17 cellular contexts compared by ENCODE assay signal in genomic region chr6:144162977-144163376, GRCh38. TPM values are rescaled to one million over a fixed set of nuclear protein-coding genes. Genes with fewer than 3 reads are reported as not detected.
A peak's percentile ranks its signal among the peaks of the same experiment; 100 is the strongest.
DNase-seq lines count a peak whose midpoint lies in the region; ATAC-seq, FAIRE-seq and TF ChIP-seq lines count a peak whose summit lies in the region.
"Had no signal": no experiment of that assay in that cellular context is flagged by ENCODE, and none has a peak within 500 bp of the region (broad histone marks: within the 10 kb centered on the region; RNA-seq: fewer than 3 reads in every experiment).

No MANE protein-coding gene starts in this region.

- H3K9me3 ChIP-seq in HepG2 (ENCODE audit: low read length): no peaks in the 10 kb centered on the region
- no peaks in the 10 kb centered on the region for H3K9me3 ChIP-seq in mammary epithelial cell (replicated peaks; ENCODE audit: insufficient read depth, low read length)

- dilution Hi-C loops in mammary epithelial cell (cut with HindIII; ENCODE audit: low sequenced_read_pairs): no loop called here

- H3K36me3 ChIP-seq in HepG2 (replicated peaks in 1 of 2; ENCODE audit: control insufficient read depth in 1 of 2, insufficient read depth in 2 of 2, low read length in 2 of 2) (no peaks in the 10 kb centered on the region), mammary epithelial cell (ENCODE audit: insufficient read depth, low read length) (no peaks in the 10 kb centered on the region)

- whole genome bisulfite sequencing in HepG2 (ENCODE audit: low lambda C conversion rate): 72% methylated on average over 7 of the region's 7 CpGs
- WGBS in mammary epithelial cell (ENCODE audit: low coverage, missing lambda C conversion rate): 95% methylated on average over 7 of the region's 7 CpGs

- peak; percentile 92 for ATAC-seq in GM18868 (IDR thresholded peaks at IDR 0.05; ENCODE audit: unreplicated experiment)
- peak; percentile 57 for ATAC-seq in HG02588 (IDR thresholded peaks at IDR 0.05; ENCODE audit: unreplicated experiment)
- peak; percentile 73 for ATAC-seq in HG03571 (IDR thresholded peaks at IDR 0.05; ENCODE audit: unreplicated experiment)
- ATAC-seq in HepG2: no peak
- ATAC-seq: stimulated activated effector memory CD8-positive, alpha-beta T cell treated with anti-CD3 and anti-CD28 coated beads, Interleukin-12 subunit alpha, Interleukin-12 subunit beta, amount 100 ng/mL, for 72 hours had no signal

- no peaks in the 10 kb centered on the region for H3K27me3 ChIP-seq in HepG2 (ENCODE audit: control insufficient read depth in 1 of 2, insufficient read depth in 2 of 2, low read length in 2 of 2)
- no peaks in the 10 kb centered on the region for H3K27me3 ChIP-seq in mammary epithelial cell (ENCODE audit: insufficient read depth, low read length)

- H3K4me1 ChIP-seq in HepG2 (ENCODE audit: insufficient read depth, low read length): no peaks in the 10 kb centered on the region
- peaks cover 3% of the 10 kb centered on the region for H3K4me1 ChIP-seq in mammary epithelial cell (ENCODE audit: insufficient read depth, low read length)

- TF ChIP-seq EP300 in HepG2 (IDR thresholded peaks at IDR 0.05; ENCODE audit: low read depth in 2 of 2, low read length in 2 of 2) (no peak), HepG2 (CRISPR knock-in tag; IDR thresholded peaks at IDR 0.05; ENCODE audit: borderline replicate concordance) (no peak)

- no peak for TF ChIP-seq POLR2A in HepG2 (IDR thresholded peaks at IDR 0.05; ENCODE audit: insufficient read depth in 1 of 2, low read depth in 2 of 2, low read length in 2 of 2)

- H3K4me3 ChIP-seq in HepG2 (replicated peaks in 1 of 3; ENCODE audit: insufficient read depth in 1 of 3, low read depth in 2 of 3, low read length in 3 of 3): no peak overlapping the region
- no peak overlapping the region for H3K4me3 ChIP-seq in mammary epithelial cell (replicated peaks in 1 of 3; ENCODE audit: insufficient read depth in 1 of 3, low read depth in 2 of 3, low read length in 3 of 3)
- H3K4me3 ChIP-seq: coronary artery, skin epidermis had no signal

- H3K4me2 ChIP-seq in HepG2 (ENCODE audit: low read depth, low read length) (no peak overlapping the region), mammary epithelial cell (ENCODE audit: insufficient read depth, low read depth, low read length) (no peak overlapping the region)

- intact Hi-C loops in HepG2 (cut with micrococcal nuclease; ENCODE audit: unreplicated experiment) (no loop called here), mammary epithelial cell (cut with micrococcal nuclease) (no loop called here)

- POLR2A ChIA-PET in HepG2 (lab: Yijun Ruan, JAX): no interaction called here

- no peak overlapping the region for H3K9ac ChIP-seq in HepG2 (ENCODE audit: insufficient read depth, low read depth, low read length)
- H3K9ac ChIP-seq in mammary epithelial cell (ENCODE audit: insufficient read depth, low read length): no peak overlapping the region

- FAIRE-seq in HepG2 (lab: Jason Lieb, UNC): no peak
- FAIRE-seq: RCC 7860 had no signal

- no peaks in the 10 kb centered on the region for H4K20me1 ChIP-seq in HepG2 (ENCODE audit: insufficient read depth, low read length)
- H4K20me1 ChIP-seq in mammary epithelial cell (ENCODE audit: insufficient read depth, low read length): no peaks in the 10 kb centered on the region

- H3K27ac ChIP-seq in HepG2 (ENCODE audit: extremely low read length, insufficient read depth, low read length): no peak overlapping the region
- no peak overlapping the region for H3K27ac ChIP-seq in mammary epithelial cell (ENCODE audit: insufficient read depth, low read depth, low read length)
- H3K27ac ChIP-seq: coronary artery, skin epidermis had no signal

- no peak for TF ChIP-seq RAD21 in HepG2 (CRISPR knock-in tag; IDR thresholded peaks at IDR 0.05)

- H2AFZ ChIP-seq in HepG2 (ENCODE audit: low read length) (no peak overlapping the region), mammary epithelial cell (ENCODE audit: low read depth, low read length) (no peak overlapping the region)

- TF ChIP-seq CTCF in HepG2 (CRISPR knock-in tag; IDR thresholded peaks at IDR 0.05): no peak
- TF ChIP-seq CTCF in mammary epithelial cell (conservative IDR thresholded peaks at IDR 0.05 in 1 of 2, IDR thresholded peaks at IDR 0.05 in 1 of 2; ENCODE audit: extremely low read depth in 1 of 2, insufficient read depth in 1 of 2, low read depth in 1 of 2, low read length in 2 of 2): no peak

- no peaks in the 10 kb centered on the region for H3K79me2 ChIP-seq in HepG2 (ENCODE audit: insufficient read depth, low read length)
- H3K79me2 ChIP-seq in mammary epithelial cell (ENCODE audit: insufficient read depth, low read length): no peaks in the 10 kb centered on the region

- CTCF ChIA-PET in HepG2 (lab: Yijun Ruan, JAX; ENCODE audit: low intra/inter-chr PET ratio, low total read pairs) (no interaction called here), mammary epithelial cell (lab: Charles Lee; ENCODE audit: low non-redundant PET) (no interaction called here)

- in situ Hi-C loops in HepG2 (cut with HindIII; ENCODE audit: extremely low pct_ligation_motif_present, low pct_unique_long_range_greater_than_20kb) (no loop called here), mammary epithelial cell (cut with MboI; ENCODE audit: low sequenced_read_pairs in 2 of 2) (no loop called here)

- DNase-seq in HepG2 (ENCODE audit: low spot score) (no peak), superior temporal gyrus (ENCODE audit: extremely low spot score) (no peak), NCI-H446 treated with DMSO at 0.1 percent for 48 hours (lab: John Stamatoyannopoulos, UW) (no peak), mammary epithelial cell (no peak), hepatic stellate cell (ENCODE audit: low spot score) (no peak)
- DNase-seq: activated CD4-positive, alpha-beta T cell treated with anti-CD3 and anti-CD28 coated beads for 48 hours; activated naive CD4-positive, alpha-beta T cell treated with anti-CD3 and anti-CD28 coated beads, Interleukin-2, amount 50 U/mL, for 16 hours; CD8-positive, alpha-beta memory T cell; head of caudate nucleus; NCI-H1417 had no signal

- BruUV-seq in HepG2 (replicated peaks; lab: Mats Ljungman, UMichigan) (no TSS peak), mammary epithelial cell (replicated peaks; lab: Mats Ljungman, UMichigan) (no TSS peak)

TF ChIP-seq in HepG2, 621 proteins besides CTCF, POLR2A, EP300 and RAD21:
- TF ChIP-seq REPIN1 (CRISPR knock-in tag; IDR thresholded peaks at IDR 0.05; ENCODE audit: borderline replicate concordance, low read depth) (no peak), CEBPB (IDR thresholded peaks at IDR 0.05; ENCODE audit: borderline replicate concordance, low read depth, low read length) (peak; percentile 62)

RNA-seq across cellular contexts. Expression of gene STX11, which starts 12.7 kb away (rescaled TPM):
- total RNA-seq in HepG2 (2016; rRNA removed; fragmentation: Illumina TruSeq; extraction: Trizol) (not detected in 2 replicates), mammary epithelial cell (1 to 10 TPM in 1 of 2 donors, under 1 TPM in 1; 0.71 to 1.2 TPM)
- total RNA-seq in HepG2 (2016; cell fraction: cytosol; rRNA removed; fragmentation: Illumina TruSeq; extraction: Trizol; ENCODE audit: low read depth): not detected in 2 replicates
- not detected in 2 replicates for total RNA-seq in HepG2 (2016; cell fraction: insoluble cytoplasmic fraction; rRNA removed; fragmentation: Illumina TruSeq; extraction: Trizol)
- total RNA-seq in HepG2 (2016; cell fraction: membrane; rRNA removed; fragmentation: Illumina TruSeq; extraction: Trizol): not detected in 2 replicates
- total RNA-seq in HepG2 (2016; cell fraction: nucleus; rRNA removed; fragmentation: Illumina TruSeq; extraction: Trizol): not detected in 2 replicates
- polyA plus RNA-seq in HepG2 (2011; rRNA removed) (0.03 and 0.07 TPM in 2 replicates), mammary epithelial cell (1.0 TPM)
- polyA plus RNA-seq in HepG2 (2011; cell fraction: cytosol; rRNA removed): 0.04 TPM in 2 replicates
- 0.13 TPM in 1 of 2 replicates, not detected in the other for polyA plus RNA-seq in HepG2 (2011; cell fraction: nucleus; rRNA removed)
- 0.07 TPM in 1 of 2 replicates, not detected in the other for polyA plus RNA-seq in HepG2 (2012)
- not detected in 2 replicates for polyA plus RNA-seq in HepG2 (2016; cell fraction: cytosol; fragmentation: Illumina TruSeq; extraction: Trizol; ENCODE audit: low read depth)
- not detected in 2 replicates for polyA plus RNA-seq in HepG2 (2016; cell fraction: insoluble cytoplasmic fraction; fragmentation: Illumina TruSeq; extraction: Trizol; ENCODE audit: low read depth)
- polyA plus RNA-seq in HepG2 (2016; cell fraction: membrane; fragmentation: Illumina TruSeq; extraction: Trizol; ENCODE audit: low read depth): not detected in 2 replicates
- not detected in 2 replicates for polyA plus RNA-seq in HepG2 (2016; cell fraction: nucleus; fragmentation: Illumina TruSeq; extraction: Trizol; ENCODE audit: insufficient read depth, low read depth)
- polyA minus RNA-seq in HepG2 (2011; rRNA and poly(A)+ RNA removed; ENCODE audit: low replicate concordance): 1.4 TPM in 1 of 2 replicates, not detected in the other
- polyA minus RNA-seq in HepG2 (2011; cell fraction: cytosol; rRNA and poly(A)+ RNA removed): 0.44 TPM in 1 of 2 replicates, not detected in the other
- not detected in 2 replicates for polyA minus RNA-seq in HepG2 (2011; cell fraction: nucleus; rRNA and poly(A)+ RNA removed)
- polyA minus RNA-seq in mammary epithelial cell: not detected
